1 cellular context compared by ENCODE assay signal in the genomic region with DNA sequence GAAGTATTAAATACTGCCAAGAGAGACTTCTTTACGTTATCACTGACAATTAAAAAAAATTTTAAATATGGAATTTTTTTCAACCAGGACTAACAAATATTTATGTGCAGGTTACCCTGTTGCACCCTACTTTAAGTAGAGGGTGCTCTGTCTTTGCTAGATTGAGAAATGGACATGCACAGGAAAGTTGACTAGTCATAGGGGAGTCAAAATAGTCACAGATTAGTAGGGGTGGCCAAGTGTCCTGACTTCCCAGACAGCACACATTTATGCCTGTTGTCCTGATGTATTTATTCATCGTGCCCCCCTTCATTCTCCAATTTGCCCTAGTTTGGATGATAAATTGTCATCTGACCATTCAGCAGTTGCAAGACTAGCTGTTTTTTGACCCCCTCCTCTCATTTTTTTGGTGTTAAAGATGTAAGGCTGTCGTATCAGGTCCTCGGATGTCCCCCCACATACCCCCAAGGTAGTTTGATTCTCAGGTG.
TF ChIP-seq lines count a peak whose summit lies in the region.

No MANE protein-coding gene starts in this region.

TF ChIP-seq in WTC11, 78 proteins besides CTCF, POLR2A, EP300 and RAD21:
- TF ChIP-seq PRDM15 (CRISPR knock-in tag; IDR thresholded peaks at IDR 0.05) = no peak
- TF ChIP-seq ZNF138 (CRISPR knock-in tag; conservative IDR thresholded peaks at IDR 0.05) = no peak
- TF ChIP-seq NR2C2 (CRISPR knock-in tag; IDR thresholded peaks at IDR 0.05) = no peak
- no peak for TF ChIP-seq ATF3 (CRISPR knock-in tag; conservative IDR thresholded peaks at IDR 0.05)
- TF ChIP-seq RORB (CRISPR knock-in tag; IDR thresholded peaks at IDR 0.05) = no peak
- no peak for TF ChIP-seq JUN (CRISPR knock-in tag; IDR thresholded peaks at IDR 0.05)
- TF ChIP-seq, protein P1, sequence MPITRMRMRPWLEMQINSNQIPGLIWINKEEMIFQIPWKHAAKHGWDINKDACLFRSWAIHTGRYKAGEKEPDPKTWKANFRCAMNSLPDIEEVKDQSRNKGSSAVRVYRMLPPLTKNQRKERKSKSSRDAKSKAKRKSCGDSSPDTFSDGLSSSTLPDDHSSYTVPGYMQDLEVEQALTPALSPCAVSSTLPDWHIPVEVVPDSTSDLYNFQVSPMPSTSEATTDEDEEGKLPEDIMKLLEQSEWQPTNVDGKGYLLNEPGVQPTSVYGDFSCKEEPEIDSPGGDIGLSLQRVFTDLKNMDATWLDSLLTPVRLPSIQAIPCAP (CRISPR knock-in tag; IDR thresholded peaks at IDR 0.05) = no peak
- no peak for TF ChIP-seq PRRX2 (CRISPR knock-in tag; IDR thresholded peaks at IDR 0.05)
- TF ChIP-seq, protein P2, sequence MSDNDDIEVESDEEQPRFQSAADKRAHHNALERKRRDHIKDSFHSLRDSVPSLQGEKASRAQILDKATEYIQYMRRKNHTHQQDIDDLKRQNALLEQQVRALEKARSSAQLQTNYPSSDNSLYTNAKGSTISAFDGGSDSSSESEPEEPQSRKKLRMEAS (CRISPR knock-in tag; IDR thresholded peaks at IDR 0.05) = no peak
